Comparison of ENCODE assay signal across 23 cellular contexts in the genomic region with DNA sequence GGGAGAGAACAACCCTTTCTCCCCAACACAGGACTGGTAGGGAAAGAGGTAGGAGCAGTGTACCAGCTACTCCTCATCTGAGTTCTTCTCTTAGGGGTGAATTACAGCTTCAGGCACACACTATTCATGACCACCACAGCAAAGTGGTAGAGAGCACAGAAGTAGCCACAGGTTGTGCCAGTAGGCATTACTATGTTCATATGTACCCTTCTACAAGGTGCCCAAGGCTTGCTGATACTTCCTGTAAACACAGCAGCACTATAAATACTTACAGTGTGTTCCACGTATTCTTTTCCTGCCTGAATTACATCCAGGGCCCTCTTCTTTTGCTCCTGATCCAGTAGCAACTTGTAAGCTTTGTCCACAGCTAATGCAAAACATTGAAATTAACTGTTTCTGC.
"Had no signal": no experiment of that assay in that cellular context is flagged by ENCODE, and none has a peak within 500 bp of the region (broad histone marks: within the 10 kb centered on the region; RNA-seq: fewer than 3 reads in every experiment).

No MANE protein-coding gene starts in this region.

- DNase-seq: activated CD4-positive, alpha-beta T cell treated with anti-CD3 and anti-CD28 coated beads, Interleukin-2, amount 50 U/mL, for 1 hour; activated gamma-delta T cell; cerebellar nuclear complex; cortex of kidney; immature natural killer cell; kidney glomerular epithelial cell; left ventricle myocardium inferior; mucosa of descending colon; naive B cell; sigmoid colon; spleen; stimulated activated CD8-positive, alpha-beta memory T cell treated with anti-CD3 and anti-CD28 coated beads, Interleukin-4, amount 100 ng/mL, for 48 hours; stimulated activated naive CD4-positive, alpha-beta T cell; T-cell; T-helper 9 cell had no signal

- H3K4me3 ChIP-seq: ascending aorta, esophagus muscularis mucosa, left ventricle myocardium inferior, mucosa of descending colon, sigmoid colon, spleen, tibial nerve, vagina had no signal

- H2AFZ ChIP-seq: parathyroid adenoma had no signal

- H3K9me3 Mint-ChIP-seq: activated naive CD4-positive, alpha-beta T cell treated with anti-CD3 and anti-CD28 coated beads, Interleukin-2, amount 50 U/mL, for 24 hours; immature natural killer cell; memory B cell; naive B cell; T-cell had no signal

- H3K4me1 ChIP-seq: ascending aorta, esophagus muscularis mucosa, left ventricle myocardium inferior, parathyroid adenoma, tibial nerve, vagina had no signal

- H3K27me3 ChIP-seq: ascending aorta, esophagus muscularis mucosa, sigmoid colon, spleen, tibial nerve, vagina had no signal

- H3K27ac Mint-ChIP-seq: activated naive CD4-positive, alpha-beta T cell treated with anti-CD3 and anti-CD28 coated beads, Interleukin-2, amount 50 U/mL, for 24 hours had no signal

- H3K4me3 Mint-ChIP-seq: activated naive CD4-positive, alpha-beta T cell treated with anti-CD3 and anti-CD28 coated beads, Interleukin-2, amount 50 U/mL, for 24 hours; immature natural killer cell; memory B cell; naive B cell; T-cell had no signal

- H3K27ac ChIP-seq: ascending aorta, esophagus muscularis mucosa, left ventricle myocardium inferior, parathyroid adenoma, sigmoid colon, tibial nerve, vagina had no signal

- H3K27me3 Mint-ChIP-seq: activated naive CD4-positive, alpha-beta T cell treated with anti-CD3 and anti-CD28 coated beads, Interleukin-2, amount 50 U/mL, for 24 hours; memory B cell; naive B cell; T-cell had no signal

- H3K9ac ChIP-seq: parathyroid adenoma had no signal

- H3K79me2 ChIP-seq: parathyroid adenoma had no signal

- ATAC-seq: activated CD4-positive, CD25-positive, alpha-beta regulatory T cell treated with anti-CD3 and anti-CD28 coated beads, Interleukin-2, amount 50 U/mL, for 24 hours had no signal

- H3K9me3 ChIP-seq: ascending aorta, esophagus muscularis mucosa, left ventricle myocardium inferior, mucosa of descending colon, sigmoid colon, spleen, tibial nerve, vagina had no signal
